In the genomic region with DNA sequence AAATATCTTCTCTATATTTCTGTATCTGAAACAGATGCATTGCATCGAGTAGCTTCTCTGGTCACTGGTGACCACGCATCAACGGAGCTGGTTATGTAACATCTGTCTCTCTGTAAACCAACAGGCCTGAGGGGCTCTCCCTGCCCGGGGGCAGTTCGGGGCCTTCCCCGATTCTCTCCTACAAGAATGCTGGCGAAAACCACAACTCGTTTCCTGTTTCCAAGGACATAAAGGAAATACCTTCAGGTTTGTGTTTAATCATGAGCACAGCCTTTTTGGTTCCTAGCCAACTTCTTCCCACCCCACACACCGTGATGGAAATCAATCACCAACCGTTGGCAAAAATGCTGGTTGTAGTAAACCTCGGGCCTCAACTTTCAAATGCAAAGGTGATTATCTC, we compare ENCODE assay signal across 1 cellular context.
A peak's percentile ranks its signal among the peaks of the same experiment; 100 is the strongest.
TF ChIP-seq lines count a peak whose summit lies in the region.

No MANE protein-coding gene starts in this region.

TF ChIP-seq in SK-N-SH, 30 proteins besides CTCF, POLR2A, EP300 and RAD21 (continued from another document):
- TF ChIP-seq, protein P1, sequence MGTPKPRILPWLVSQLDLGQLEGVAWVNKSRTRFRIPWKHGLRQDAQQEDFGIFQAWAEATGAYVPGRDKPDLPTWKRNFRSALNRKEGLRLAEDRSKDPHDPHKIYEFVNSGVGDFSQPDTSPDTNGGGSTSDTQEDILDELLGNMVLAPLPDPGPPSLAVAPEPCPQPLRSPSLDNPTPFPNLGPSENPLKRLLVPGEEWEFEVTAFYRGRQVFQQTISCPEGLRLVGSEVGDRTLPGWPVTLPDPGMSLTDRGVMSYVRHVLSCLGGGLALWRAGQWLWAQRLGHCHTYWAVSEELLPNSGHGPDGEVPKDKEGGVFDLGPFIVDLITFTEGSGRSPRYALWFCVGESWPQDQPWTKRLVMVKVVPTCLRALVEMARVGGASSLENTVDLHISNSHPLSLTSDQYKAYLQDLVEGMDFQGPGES (IDR thresholded peaks at IDR 0.05; ENCODE audit: low read depth, low read length) = no peak
- TF ChIP-seq ELF1 (IDR thresholded peaks at IDR 0.05) (no peak), TEAD4 (IDR thresholded peaks at IDR 0.05; ENCODE audit: borderline replicate concordance, insufficient read depth) (peak; percentile 77), GABPA (IDR thresholded peaks at IDR 0.05; ENCODE audit: low read depth) (no peak), FOXJ3 (CRISPR knock-in tag; IDR thresholded peaks at IDR 0.05) (no peak), NRF1 (IDR thresholded peaks at IDR 0.05; ENCODE audit: low read depth, low read length) (no peak), USF2 (IDR thresholded peaks at IDR 0.05; ENCODE audit: borderline replicate concordance, low read depth, low read length) (no peak), EZH2phosphoT487 (IDR thresholded peaks at IDR 0.05; ENCODE audit: borderline replicate concordance, low read depth) (no peak), RFX5 (IDR thresholded peaks at IDR 0.05; ENCODE audit: low read length) (no peak), POLR2AphosphoS5 (IDR thresholded peaks at IDR 0.05; ENCODE audit: low read depth, low read length) (peak; percentile 28; the same call in 1 of the 2 replicates), ZBTB33 (IDR thresholded peaks at IDR 0.05; ENCODE audit: borderline replicate concordance, low read depth) (no peak), FOSL2 (IDR thresholded peaks at IDR 0.05; ENCODE audit: borderline replicate concordance, low read depth) (no peak)
